In the genomic region with DNA sequence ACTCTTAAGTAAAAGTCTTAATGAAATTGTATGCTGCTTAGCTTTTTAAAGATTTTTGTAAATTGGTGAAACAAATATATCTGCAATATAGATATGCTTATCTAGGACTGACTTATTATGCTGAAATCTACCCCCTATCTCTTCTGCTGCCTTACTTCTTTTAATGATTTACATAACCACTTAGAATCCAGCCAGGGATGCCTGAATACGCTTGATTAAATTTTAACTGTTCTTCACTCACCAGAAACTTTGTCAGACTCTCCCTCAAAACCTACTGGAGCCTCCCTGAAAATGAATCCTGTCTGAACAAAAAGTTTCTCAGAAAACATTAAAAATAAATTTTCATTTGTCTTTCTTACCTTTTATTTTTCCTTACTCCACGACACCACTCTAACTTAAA, we compare ENCODE assay signal across 2 cellular contexts.
TF ChIP-seq lines count a peak whose summit lies in the region.

No MANE protein-coding gene starts in this region.

TF ChIP-seq in A549, 52 proteins besides CTCF, POLR2A, EP300 and RAD21 (continued from another document):
- TF ChIP-seq, protein P1, sequence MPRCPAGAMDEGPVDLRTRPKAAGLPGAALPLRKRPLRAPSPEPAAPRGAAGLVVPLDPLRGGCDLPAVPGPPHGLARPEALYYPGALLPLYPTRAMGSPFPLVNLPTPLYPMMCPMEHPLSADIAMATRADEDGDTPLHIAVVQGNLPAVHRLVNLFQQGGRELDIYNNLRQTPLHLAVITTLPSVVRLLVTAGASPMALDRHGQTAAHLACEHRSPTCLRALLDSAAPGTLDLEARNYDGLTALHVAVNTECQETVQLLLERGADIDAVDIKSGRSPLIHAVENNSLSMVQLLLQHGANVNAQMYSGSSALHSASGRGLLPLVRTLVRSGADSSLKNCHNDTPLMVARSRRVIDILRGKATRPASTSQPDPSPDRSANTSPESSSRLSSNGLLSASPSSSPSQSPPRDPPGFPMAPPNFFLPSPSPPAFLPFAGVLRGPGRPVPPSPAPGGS (IDR thresholded peaks at IDR 0.05), result no peak
- TF ChIP-seq SMC3 (IDR thresholded peaks at IDR 0.05), result no peak
- TF ChIP-seq EHF (CRISPR knock-in tag; IDR thresholded peaks at IDR 0.05), result no peak

TF ChIP-seq in GM23338, 12 proteins besides CTCF, POLR2A, EP300 and RAD21 (continued from another document):
- TF ChIP-seq, protein P2, sequence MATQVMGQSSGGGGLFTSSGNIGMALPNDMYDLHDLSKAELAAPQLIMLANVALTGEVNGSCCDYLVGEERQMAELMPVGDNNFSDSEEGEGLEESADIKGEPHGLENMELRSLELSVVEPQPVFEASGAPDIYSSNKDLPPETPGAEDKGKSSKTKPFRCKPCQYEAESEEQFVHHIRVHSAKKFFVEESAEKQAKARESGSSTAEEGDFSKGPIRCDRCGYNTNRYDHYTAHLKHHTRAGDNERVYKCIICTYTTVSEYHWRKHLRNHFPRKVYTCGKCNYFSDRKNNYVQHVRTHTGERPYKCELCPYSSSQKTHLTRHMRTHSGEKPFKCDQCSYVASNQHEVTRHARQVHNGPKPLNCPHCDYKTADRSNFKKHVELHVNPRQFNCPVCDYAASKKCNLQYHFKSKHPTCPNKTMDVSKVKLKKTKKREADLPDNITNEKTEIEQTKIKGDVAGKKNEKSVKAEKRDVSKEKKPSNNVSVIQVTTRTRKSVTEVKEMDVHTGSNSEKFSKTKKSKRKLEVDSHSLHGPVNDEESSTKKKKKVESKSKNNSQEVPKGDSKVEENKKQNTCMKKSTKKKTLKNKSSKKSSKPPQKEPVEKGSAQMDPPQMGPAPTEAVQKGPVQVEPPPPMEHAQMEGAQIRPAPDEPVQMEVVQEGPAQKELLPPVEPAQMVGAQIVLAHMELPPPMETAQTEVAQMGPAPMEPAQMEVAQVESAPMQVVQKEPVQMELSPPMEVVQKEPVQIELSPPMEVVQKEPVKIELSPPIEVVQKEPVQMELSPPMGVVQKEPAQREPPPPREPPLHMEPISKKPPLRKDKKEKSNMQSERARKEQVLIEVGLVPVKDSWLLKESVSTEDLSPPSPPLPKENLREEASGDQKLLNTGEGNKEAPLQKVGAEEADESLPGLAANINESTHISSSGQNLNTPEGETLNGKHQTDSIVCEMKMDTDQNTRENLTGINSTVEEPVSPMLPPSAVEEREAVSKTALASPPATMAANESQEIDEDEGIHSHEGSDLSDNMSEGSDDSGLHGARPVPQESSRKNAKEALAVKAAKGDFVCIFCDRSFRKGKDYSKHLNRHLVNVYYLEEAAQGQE (IDR thresholded peaks at IDR 0.05; ENCODE audit: unreplicated experiment), result no peak
- TF ChIP-seq, protein P3, sequence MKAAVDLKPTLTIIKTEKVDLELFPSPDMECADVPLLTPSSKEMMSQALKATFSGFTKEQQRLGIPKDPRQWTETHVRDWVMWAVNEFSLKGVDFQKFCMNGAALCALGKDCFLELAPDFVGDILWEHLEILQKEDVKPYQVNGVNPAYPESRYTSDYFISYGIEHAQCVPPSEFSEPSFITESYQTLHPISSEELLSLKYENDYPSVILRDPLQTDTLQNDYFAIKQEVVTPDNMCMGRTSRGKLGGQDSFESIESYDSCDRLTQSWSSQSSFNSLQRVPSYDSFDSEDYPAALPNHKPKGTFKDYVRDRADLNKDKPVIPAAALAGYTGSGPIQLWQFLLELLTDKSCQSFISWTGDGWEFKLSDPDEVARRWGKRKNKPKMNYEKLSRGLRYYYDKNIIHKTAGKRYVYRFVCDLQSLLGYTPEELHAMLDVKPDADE (IDR thresholded peaks at IDR 0.05), result no peak
- TF ChIP-seq POLR2AphosphoS5 (IDR thresholded peaks at IDR 0.05; ENCODE audit: low read depth) (no peak), JUNB (IDR thresholded peaks at IDR 0.05; ENCODE audit: unreplicated experiment) (no peak), STAT1 (IDR thresholded peaks at IDR 0.05; ENCODE audit: unreplicated experiment) (no peak), ZNF331 (CRISPR knock-in tag; IDR thresholded peaks at IDR 0.05; ENCODE audit: low read depth) (no peak), EZH2 (IDR thresholded peaks at IDR 0.05; ENCODE audit: low read depth, unreplicated experiment) (no peak), CREB1 (CRISPR knock-in tag; IDR thresholded peaks at IDR 0.05; ENCODE audit: low read depth) (no peak)
- TF ChIP-seq, protein P4, sequence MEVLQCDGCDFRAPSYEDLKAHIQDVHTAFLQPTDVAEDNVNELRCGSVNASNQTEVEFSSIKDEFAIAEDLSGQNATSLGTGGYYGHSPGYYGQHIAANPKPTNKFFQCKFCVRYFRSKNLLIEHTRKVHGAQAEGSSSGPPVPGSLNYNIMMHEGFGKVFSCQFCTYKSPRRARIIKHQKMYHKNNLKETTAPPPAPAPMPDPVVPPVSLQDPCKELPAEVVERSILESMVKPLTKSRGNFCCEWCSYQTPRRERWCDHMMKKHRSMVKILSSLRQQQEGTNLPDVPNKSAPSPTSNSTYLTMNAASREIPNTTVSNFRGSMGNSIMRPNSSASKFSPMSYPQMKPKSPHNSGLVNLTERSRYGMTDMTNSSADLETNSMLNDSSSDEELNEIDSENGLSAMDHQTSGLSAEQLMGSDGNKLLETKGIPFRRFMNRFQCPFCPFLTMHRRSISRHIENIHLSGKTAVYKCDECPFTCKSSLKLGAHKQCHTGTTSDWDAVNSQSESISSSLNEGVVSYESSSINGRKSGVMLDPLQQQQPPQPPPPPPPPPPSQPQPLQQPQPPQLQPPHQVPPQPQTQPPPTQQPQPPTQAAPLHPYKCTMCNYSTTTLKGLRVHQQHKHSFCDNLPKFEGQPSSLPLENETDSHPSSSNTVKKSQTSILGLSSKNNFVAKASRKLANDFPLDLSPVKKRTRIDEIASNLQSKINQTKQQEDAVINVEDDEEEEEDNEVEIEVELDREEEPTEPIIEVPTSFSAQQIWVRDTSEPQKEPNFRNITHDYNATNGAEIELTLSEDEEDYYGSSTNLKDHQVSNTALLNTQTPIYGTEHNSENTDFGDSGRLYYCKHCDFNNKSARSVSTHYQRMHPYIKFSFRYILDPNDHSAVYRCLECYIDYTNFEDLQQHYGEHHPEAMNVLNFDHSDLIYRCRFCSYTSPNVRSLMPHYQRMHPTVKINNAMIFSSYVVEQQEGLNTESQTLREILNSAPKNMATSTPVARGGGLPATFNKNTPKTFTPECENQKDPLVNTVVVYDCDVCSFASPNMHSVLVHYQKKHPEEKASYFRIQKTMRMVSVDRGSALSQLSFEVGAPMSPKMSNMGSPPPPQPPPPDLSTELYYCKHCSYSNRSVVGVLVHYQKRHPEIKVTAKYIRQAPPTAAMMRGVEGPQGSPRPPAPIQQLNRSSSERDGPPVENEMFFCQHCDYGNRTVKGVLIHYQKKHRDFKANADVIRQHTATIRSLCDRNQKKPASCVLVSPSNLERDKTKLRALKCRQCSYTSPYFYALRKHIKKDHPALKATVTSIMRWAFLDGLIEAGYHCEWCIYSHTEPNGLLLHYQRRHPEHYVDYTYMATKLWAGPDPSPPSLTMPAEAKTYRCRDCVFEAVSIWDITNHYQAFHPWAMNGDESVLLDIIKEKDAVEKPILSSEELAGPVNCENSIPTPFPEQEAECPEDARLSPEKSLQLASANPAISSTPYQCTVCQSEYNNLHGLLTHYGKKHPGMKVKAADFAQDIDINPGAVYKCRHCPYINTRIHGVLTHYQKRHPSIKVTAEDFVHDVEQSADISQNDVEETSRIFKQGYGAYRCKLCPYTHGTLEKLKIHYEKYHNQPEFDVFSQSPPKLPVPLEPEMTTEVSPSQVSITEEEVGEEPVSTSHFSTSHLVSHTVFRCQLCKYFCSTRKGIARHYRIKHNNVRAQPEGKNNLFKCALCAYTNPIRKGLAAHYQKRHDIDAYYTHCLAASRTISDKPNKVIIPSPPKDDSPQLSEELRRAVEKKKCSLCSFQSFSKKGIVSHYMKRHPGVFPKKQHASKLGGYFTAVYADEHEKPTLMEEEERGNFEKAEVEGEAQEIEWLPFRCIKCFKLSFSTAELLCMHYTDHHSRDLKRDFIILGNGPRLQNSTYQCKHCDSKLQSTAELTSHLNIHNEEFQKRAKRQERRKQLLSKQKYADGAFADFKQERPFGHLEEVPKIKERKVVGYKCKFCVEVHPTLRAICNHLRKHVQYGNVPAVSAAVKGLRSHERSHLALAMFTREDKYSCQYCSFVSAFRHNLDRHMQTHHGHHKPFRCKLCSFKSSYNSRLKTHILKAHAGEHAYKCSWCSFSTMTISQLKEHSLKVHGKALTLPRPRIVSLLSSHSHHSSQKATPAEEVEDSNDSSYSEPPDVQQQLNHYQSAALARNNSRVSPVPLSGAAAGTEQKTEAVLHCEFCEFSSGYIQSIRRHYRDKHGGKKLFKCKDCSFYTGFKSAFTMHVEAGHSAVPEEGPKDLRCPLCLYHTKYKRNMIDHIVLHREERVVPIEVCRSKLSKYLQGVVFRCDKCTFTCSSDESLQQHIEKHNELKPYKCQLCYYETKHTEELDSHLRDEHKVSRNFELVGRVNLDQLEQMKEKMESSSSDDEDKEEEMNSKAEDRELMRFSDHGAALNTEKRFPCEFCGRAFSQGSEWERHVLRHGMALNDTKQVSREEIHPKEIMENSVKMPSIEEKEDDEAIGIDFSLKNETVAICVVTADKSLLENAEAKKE (CRISPR knock-in tag; IDR thresholded peaks at IDR 0.05), result no peak
